8 cellular contexts compared by ENCODE assay signal in genomic region chr19:49817964-49818690, GRCh38. TPM values are rescaled to one million over a fixed set of nuclear protein-coding genes. Genes with fewer than 3 reads are reported as not detected.
DNase-seq lines count a peak whose midpoint lies in the region; ATAC-seq and TF ChIP-seq lines count a peak whose summit lies in the region.

Gene MED25, plus strand, starts transcription at chr19:49818289. Its CDS starts 53 bp downstream, at chr19:49818342.

- DNase-seq in AG04449 (ENCODE audit: low read depth, low spot score) (no peak), NCI-H2171 treated with DMSO at 0.1 percent for 48 hours (lab: John Stamatoyannopoulos, UW) (peak; percentile 91), activated B cell treated with CpG ODN at 0.5 μM for 24 hours (peak; percentile 91), cardiac fibroblast (ENCODE audit: low read depth in 2 of 2) (peak; percentile 89 to 92), inferior parietal cortex (ENCODE audit: extremely low spot score) (peak; percentile 91), spleen (peak; percentile 96)

- peaks cover 0 to 24% (median 9%) of the 10 kb centered on the region in 6 donors for H3K36me3 ChIP-seq in spleen

- POLR2A ChIA-PET in AG04449 (lab: Yijun Ruan, JAX), result interaction anchor here (1.1 kb wide), 1 partner anchor 33 kb away, joined by 4 read pairs; the partner anchor contains the start of gene PTOV1
- POLR2A ChIA-PET in activated B cell treated with CpG ODN at 0.5 μM for 24 hours (lab: Charles Lee), result interaction anchor here (0.5 to 2.1 kb wide), 10 partner anchors 25 to 1180 kb away, joined by 3 to 19 read pairs (median 5); partner anchors contain the start of genes AKT1S1, AP2A1, PTOV1 and TBC1D17

- H3K36me3 Mint-ChIP-seq in activated B cell treated with CpG ODN at 0.5 μM for 24 hours (ENCODE audit: low read depth), result peaks cover 24% of the 10 kb centered on the region

- intact Hi-C loops in activated B cell treated with CpG ODN at 0.5 μM for 24 hours (cut with micrococcal nuclease), result loop anchor here (1.0 to 5.0 kb wide), 7 partner anchors 25 to 207 kb away; partner anchors contain the start of genes AKT1S1, PNKP, PRMT1 and RRAS
- intact Hi-C loops in spleen (cut with DNase I; ENCODE audit: low total_unique reads), result no loop called here

- WGBS in spleen, 5 donors, result 0 to 1% (median 0%) methylated on average over 25 to 58 of the region's 58 CpGs

- peak in 2 of 3 donors; percentile 8 to 75 for TF ChIP-seq POLR2A in spleen (IDR thresholded peaks at IDR 0.05)

- peaks cover 14 to 57% (median 37%) of the 10 kb centered on the region in 6 donors for H3K4me1 ChIP-seq in spleen

- CTCF ChIA-PET in AG04449 (lab: Yijun Ruan, JAX) (interaction anchor here (0.7 to 1.4 kb wide), 3 partner anchors 32 to 145 kb away, joined by 3 to 5 read pairs (median 4); partner anchors contain the start of gene PTOV1), activated B cell treated with CpG ODN at 0.5 μM for 24 hours (lab: Charles Lee) (interaction anchor here (2.1 kb wide), 1 partner anchor 33 kb away, joined by 4 read pairs; the partner anchor contains the start of gene PTOV1)

- peaks cover 40% of the 10 kb centered on the region for H3K4me1 Mint-ChIP-seq in activated B cell treated with CpG ODN at 0.5 μM for 24 hours

- H3K27me3 ChIP-seq in spleen (replicated peaks in 1 of 7), result no peaks in the 10 kb centered on the region

- peak within 1 kb of the TSS; percentile 82 to 99 (median 98) for H3K27ac ChIP-seq in spleen

- peak within 1 kb of the TSS; percentile 99 for H3K27ac Mint-ChIP-seq in activated B cell treated with CpG ODN at 0.5 μM for 24 hours

- peak; percentile 25 for TF ChIP-seq CTCF in AG04449 (IDR thresholded peaks at IDR 0.05; ENCODE audit: insufficient read depth, low read length, missing control alignments)
- no peak for TF ChIP-seq CTCF in activated B cell treated with CpG ODN at 0.5 μM for 24 hours (IDR thresholded peaks at IDR 0.05)
- no peak for TF ChIP-seq CTCF in cardiac fibroblast (IDR thresholded peaks at IDR 0.05; ENCODE audit: low read depth, low read length)
- TF ChIP-seq CTCF in spleen (IDR thresholded peaks at IDR 0.05 in 8 of 11, conservative IDR thresholded peaks at IDR 0.05 in 3 of 11), result peak; percentile 29 to 77 (median 64)

- H3K4me3 ChIP-seq in AG04449 (ENCODE audit: low read depth, low read length) (peak within 1 kb of the TSS; percentile 92), cardiac fibroblast (replicated peaks in 1 of 2; ENCODE audit: low read depth in 2 of 2, low read length in 2 of 2) (peak within 1 kb of the TSS; percentile 76 to 95), spleen (peak within 1 kb of the TSS; percentile 73 to 99 (median 94))

- peak within 1 kb of the TSS; percentile 98 for H3K4me3 Mint-ChIP-seq in activated B cell treated with CpG ODN at 0.5 μM for 24 hours

- H3K9me3 Mint-ChIP-seq in activated B cell treated with CpG ODN at 0.5 μM for 24 hours, result no peaks in the 10 kb centered on the region

- no peaks in the 10 kb centered on the region for H3K27me3 Mint-ChIP-seq in activated B cell treated with CpG ODN at 0.5 μM for 24 hours

- ATAC-seq in GM18861 (IDR thresholded peaks at IDR 0.05; ENCODE audit: unreplicated experiment), result peak; percentile 67
- ATAC-seq in HG03097 (IDR thresholded peaks at IDR 0.05; ENCODE audit: low FRiP score, unreplicated experiment), result peak; percentile 77
- peak; percentile 59 for ATAC-seq in activated B cell treated with CpG ODN at 0.5 μM for 24 hours (ENCODE audit: low read depth)

- no peaks in the 10 kb centered on the region for H3K9me3 ChIP-seq in spleen

RNA-seq across cellular contexts. Expression of gene MED25, which starts in this region (rescaled TPM):
- 70.1 and 88.8 TPM in 2 replicates for total RNA-seq in activated B cell treated with CpG ODN at 0.5 μM for 24 hours
- total RNA-seq in spleen, result 10 to 100 TPM; 29.4 to 61.0 (median 50.7) TPM
- 10 to 100 TPM; 26.6 to 42.7 (median 35.3) TPM for polyA plus RNA-seq in spleen

Comparison
In these comparisons a context has a peak if more than half of its experiments do, and no peak if none do; other contexts are left out.
1. CTCF ChIP-seq: peak in AG04449 (single experiment) and spleen (11 of 11); none in activated B cell treated with CpG ODN at 0.5 μM for 24 hours (single experiment) and cardiac fibroblast (single experiment).
2. Peak in every context shown above with its lines, with median percentiles within 50 percentile points of each other: H3K4me3 ChIP-seq and ATAC-seq.